In genomic region chr10:101356132-101356531, GRCh38 we compare ENCODE assay signal across 23 cellular contexts. TPM values are rescaled to one million over a fixed set of nuclear protein-coding genes. Genes with fewer than 3 reads are reported as not detected.
DNase-seq lines count a peak whose midpoint lies in the region; ATAC-seq and TF ChIP-seq lines count a peak whose summit lies in the region.
"Had no signal": no experiment of that assay in that cellular context is flagged by ENCODE, and none has a peak within 500 bp of the region (broad histone marks: within the 10 kb centered on the region; RNA-seq: fewer than 3 reads in every experiment).

No MANE protein-coding gene starts in this region.

- peaks cover 51% of the 10 kb centered on the region for H3K79me2 ChIP-seq in Loucy (ENCODE audit: insufficient read depth, low read length)

- peak overlapping the region; percentile 66 to 93 for H3K27ac ChIP-seq in testis

- no peaks in the 10 kb centered on the region for H3K9me2 ChIP-seq in Loucy (replicated peaks; ENCODE audit: low read depth, low read length)

- TF ChIP-seq CTCF in Loucy (conservative IDR thresholded peaks at IDR 0.05; ENCODE audit: low read length) (no peak), mesothelial cell of epicardium (IDR thresholded peaks at IDR 0.05; ENCODE audit: unreplicated experiment) (no peak), testis (IDR thresholded peaks at IDR 0.05) (no peak), GM13976 (IDR thresholded peaks at IDR 0.05; ENCODE audit: borderline replicate concordance, control extremely low read depth, extremely low read depth, insufficient read depth, missing control alignments) (no peak)

- peak overlapping the region; percentile 95 for H3K4me2 ChIP-seq in Loucy (ENCODE audit: low read depth, low read length, poor library complexity, severe bottlenecking)

- no peaks in the 10 kb centered on the region for H3K27me3 ChIP-seq in Loucy (ENCODE audit: insufficient read depth, low read length, poor library complexity, severe bottlenecking)
- no peaks in the 10 kb centered on the region for H3K27me3 ChIP-seq in testis
- H3K27me3 ChIP-seq: BE2C had no signal

- H3K27ac Mint-ChIP-seq in activated naive CD8-positive, alpha-beta T cell, result peak overlapping the region; percentile 64
- no peak overlapping the region for H3K27ac Mint-ChIP-seq in activated naive CD8-positive, alpha-beta T cell treated with anti-CD3 and anti-CD28 coated beads for 36 hours
- H3K27ac Mint-ChIP-seq in mesothelial cell of epicardium, result peak overlapping the region; percentile 16

- no peaks in the 10 kb centered on the region for H3K27me3 Mint-ChIP-seq in activated naive CD8-positive, alpha-beta T cell
- H3K27me3 Mint-ChIP-seq in activated naive CD8-positive, alpha-beta T cell treated with anti-CD3 and anti-CD28 coated beads for 36 hours, result peaks cover 4% of the 10 kb centered on the region
- no peaks in the 10 kb centered on the region for H3K27me3 Mint-ChIP-seq in mesothelial cell of epicardium (ENCODE audit: low read depth)

- H3K9me3 ChIP-seq in Loucy (ENCODE audit: insufficient read depth, low read depth, low read length) (no peaks in the 10 kb centered on the region), testis (no peaks in the 10 kb centered on the region)
- H3K9me3 ChIP-seq: BE2C had no signal

- H3K4me1 ChIP-seq in Loucy (ENCODE audit: insufficient read depth, low read length, poor library complexity, severe bottlenecking) (peaks cover 31% of the 10 kb centered on the region), testis (peaks cover 26% of the 10 kb centered on the region)

- in situ Hi-C loops in GM13976 (cut with MboI; ENCODE audit: low sequenced_read_pairs, unreplicated experiment), result no loop called here

- H4K20me1 ChIP-seq in Loucy (ENCODE audit: insufficient read depth, low read length, poor library complexity, severe bottlenecking), result peaks cover 3% of the 10 kb centered on the region

- TF ChIP-seq POLR2A in testis (IDR thresholded peaks at IDR 0.05), result no peak

- no peak overlapping the region for H3K4me3 ChIP-seq in Loucy (ENCODE audit: low read length, poor library complexity, severe bottlenecking)
- peak overlapping the region in 1 of 2 donors; percentile 3 for H3K4me3 ChIP-seq in testis

- H3F3A ChIP-seq in Loucy (ENCODE audit: low read depth), result no peaks in the 10 kb centered on the region

- no peak overlapping the region for H3K9ac ChIP-seq in Loucy (ENCODE audit: low read depth, low read length, poor library complexity, severe bottlenecking)

- no peak for DNase-seq in activated naive CD8-positive, alpha-beta T cell treated with anti-CD3 and anti-CD28 coated beads for 36 hours
- DNase-seq in mesothelial cell of epicardium (ENCODE audit: low spot score in 2 of 2, unreplicated experiment in 2 of 2) (no peak), testis (no peak), GM13976 (ENCODE audit: low spot score) (no peak)
- DNase-seq: BE2C; CD4-positive, alpha-beta memory T cell; DMS153; EL; GOT3; KG1; MV-4-11; NCI-H1417; NCI-H187; NCI-H2107; NCI-H510A; NCI-H748 treated with DMSO at 0.1 percent for 48 hours; OCI-M1; Right ventricle myocardium superior had no signal

- ATAC-seq in HG02623 (IDR thresholded peaks at IDR 0.05; ENCODE audit: unreplicated experiment), result no peak
- ATAC-seq: HCT116, HepG2 had no signal

- H3K4me1 Mint-ChIP-seq in activated naive CD8-positive, alpha-beta T cell (ENCODE audit: low read depth), result peaks cover 31% of the 10 kb centered on the region
- H3K4me1 Mint-ChIP-seq in activated naive CD8-positive, alpha-beta T cell treated with anti-CD3 and anti-CD28 coated beads for 36 hours, result peaks cover 32% of the 10 kb centered on the region
- H3K4me1 Mint-ChIP-seq in mesothelial cell of epicardium, result peaks cover 20% of the 10 kb centered on the region

- intact Hi-C loops in testis (cut with DNase I; ENCODE audit: low total_unique reads), result no loop called here

- peaks cover 6% of the 10 kb centered on the region for H3K36me3 Mint-ChIP-seq in activated naive CD8-positive, alpha-beta T cell
- H3K36me3 Mint-ChIP-seq in activated naive CD8-positive, alpha-beta T cell treated with anti-CD3 and anti-CD28 coated beads for 36 hours, result peaks cover 12% of the 10 kb centered on the region
- H3K36me3 Mint-ChIP-seq in mesothelial cell of epicardium, result peaks cover 5% of the 10 kb centered on the region

- no peaks in the 10 kb centered on the region for H3K9me3 Mint-ChIP-seq in activated naive CD8-positive, alpha-beta T cell (ENCODE audit: low read depth)
- H3K9me3 Mint-ChIP-seq in activated naive CD8-positive, alpha-beta T cell treated with anti-CD3 and anti-CD28 coated beads for 36 hours, result no peaks in the 10 kb centered on the region
- H3K9me3 Mint-ChIP-seq in mesothelial cell of epicardium, result no peaks in the 10 kb centered on the region

- H3K36me3 ChIP-seq in Loucy (ENCODE audit: insufficient read depth, low read length) (no peaks in the 10 kb centered on the region), testis (ENCODE audit: low read depth, missing control alignments) (no peaks in the 10 kb centered on the region)
- H3K36me3 ChIP-seq: BE2C had no signal

- no peak overlapping the region for H2AFZ ChIP-seq in Loucy (ENCODE audit: low read length)

- peak overlapping the region; percentile 5 for H3K4me3 Mint-ChIP-seq in activated naive CD8-positive, alpha-beta T cell
- no peak overlapping the region for H3K4me3 Mint-ChIP-seq in activated naive CD8-positive, alpha-beta T cell treated with anti-CD3 and anti-CD28 coated beads for 36 hours
- H3K4me3 Mint-ChIP-seq in mesothelial cell of epicardium, result no peak overlapping the region

- whole genome bisulfite sequencing in testis, 2 donors, result 82% methylated on average over 5 of the region's 5 CpGs

RNA-seq across cellular contexts. Expression of gene BTRC, which starts 2.2 kb away (rescaled TPM):
- total RNA-seq in activated naive CD8-positive, alpha-beta T cell treated with anti-CD3 and anti-CD28 coated beads for 36 hours, result 10 to 100 TPM; 14.0 to 14.3 TPM
- total RNA-seq in mesothelial cell of epicardium, result 37.5 to 38.4 TPM (median 37.7 TPM) in 3 replicates
- total RNA-seq in testis, result 10 to 100 TPM; 40.0 to 43.8 TPM
- polyA plus RNA-seq in testis (ENCODE audit: insufficient read depth, low read depth, low replicate concordance), result 41.0 TPM
